Comparison of ENCODE assay signal across 8 cellular contexts in the genomic region with DNA sequence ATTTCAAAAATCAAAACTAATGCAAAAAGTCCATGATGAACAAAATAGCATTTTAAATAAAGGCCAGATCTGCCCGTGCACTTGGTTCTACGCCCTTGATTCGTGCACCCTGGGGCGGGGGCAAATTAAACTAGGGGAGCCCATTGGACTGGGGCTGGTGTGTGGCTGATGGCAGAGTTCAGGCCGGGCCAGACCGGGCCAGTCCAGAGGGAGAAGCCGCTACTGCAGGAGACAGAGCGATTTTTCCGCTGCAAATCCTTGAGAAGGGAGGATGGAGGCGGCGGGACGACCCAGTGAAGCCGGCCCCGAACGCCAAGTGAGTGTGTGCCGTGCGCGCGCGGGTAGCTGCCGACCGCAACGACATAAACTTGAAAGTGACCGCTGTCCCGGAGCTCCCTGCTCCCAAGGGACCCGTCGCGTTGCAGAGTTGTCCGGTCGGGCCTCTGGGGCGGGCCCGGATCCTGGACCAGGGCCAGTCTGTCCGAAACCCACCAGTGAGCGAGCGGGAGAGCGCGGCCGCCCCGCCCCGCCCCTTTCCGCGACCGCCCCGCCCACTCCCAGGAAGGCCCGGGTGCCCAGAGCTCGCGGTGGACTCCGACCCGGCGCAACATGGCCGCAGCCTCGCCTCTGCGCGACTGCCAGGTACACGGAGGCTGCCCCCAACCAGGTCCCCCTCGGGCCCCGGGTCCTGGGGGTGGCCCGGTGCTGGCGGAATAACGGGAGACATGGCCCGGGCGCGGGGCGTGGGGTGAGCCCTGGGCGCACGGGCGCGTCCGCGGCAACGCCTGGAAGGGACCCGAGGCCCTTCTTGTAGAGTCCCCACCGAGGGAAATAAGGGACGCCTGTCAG. TPM values are rescaled to one million over a fixed set of nuclear protein-coding genes. Genes with fewer than 3 reads are reported as not detected.
A peak's percentile ranks its signal among the peaks of the same experiment; 100 is the strongest.
DNase-seq lines count a peak whose midpoint lies in the region; ATAC-seq and TF ChIP-seq lines count a peak whose summit lies in the region.

A gene (plus strand): TSS at position 578 of the 849 bp plus-strand sequence. CDS start 32 bp downstream, at position 610.

- TF ChIP-seq CTCF in Panc1 (IDR thresholded peaks at IDR 0.05), result no peak

- H3K4me1 ChIP-seq in Panc1 (ENCODE audit: control insufficient read depth, insufficient read depth, low read length), result peaks cover 7% of the 10 kb centered on the region
- peaks cover 14% of the 10 kb centered on the region for H3K4me1 ChIP-seq in muscle layer of colon (ENCODE audit: insufficient read depth, low read length)

- in situ Hi-C loops in ACHN (cut with HindIII; ENCODE audit: low pct_ligation_motif_present, low pct_unique_long_range_greater_than_20kb, low sequenced_read_pairs), result no loop called here
- in situ Hi-C loops in Panc1 (cut with HindIII; ENCODE audit: low pct_unique_long_range_greater_than_20kb, low sequenced_read_pairs), result no loop called here

- H3K4me3 ChIP-seq in Panc1 (ENCODE audit: low read depth in 2 of 2, low read length in 2 of 2) (peak within 1 kb of the TSS; percentile 72 to 85), muscle layer of colon (ENCODE audit: low read depth in 1 of 2, low read length in 2 of 2) (peak within 1 kb of the TSS; percentile 86 to 88)

- H3K9me3 ChIP-seq in Panc1 (ENCODE audit: control insufficient read depth, insufficient read depth, low read depth, low read length) (no peaks in the 10 kb centered on the region), muscle layer of colon (ENCODE audit: low read length) (no peaks in the 10 kb centered on the region)

- no TSS peak for BruUV-seq in Panc1 (replicated peaks; lab: Mats Ljungman, UMichigan)

- intact Hi-C loops in Panc1 (cut with micrococcal nuclease; ENCODE audit: unreplicated experiment), result no loop called here
- intact Hi-C loops in activated T-helper 2 cell treated with anti-CD3 and anti-CD28 coated beads, Interferon-gamma antibody, Interleukin-2, Interleukin-4, amounts not matched to agents 10 μg/mL and 5 μg/mL and 100 μg/mL, durations not matched to agents 14 hours and 24 hours and 36 hours (cut with micrococcal nuclease), result no loop called here

- peak; percentile 69 for TF ChIP-seq POLR2A in GM18505 (IDR thresholded peaks at IDR 0.05; ENCODE audit: borderline replicate concordance, extremely low read depth, insufficient read depth, insufficient read length)

- H3K9ac ChIP-seq in muscle layer of colon (ENCODE audit: low read length), result peak within 1 kb of the TSS; percentile 61

- H3K4me1 Mint-ChIP-seq in activated T-helper 2 cell treated with anti-CD3 and anti-CD28 coated beads, Interferon-gamma antibody, Interleukin-2, Interleukin-4, amounts not matched to agents 10 μg/mL and 5 μg/mL and 100 μg/mL, durations not matched to agents 14 hours and 24 hours and 36 hours (ENCODE audit: low read depth), result peaks cover 19% of the 10 kb centered on the region

- peaks cover 21% of the 10 kb centered on the region for H3K9me3 Mint-ChIP-seq in activated T-helper 2 cell treated with anti-CD3 and anti-CD28 coated beads, Interferon-gamma antibody, Interleukin-2, Interleukin-4, amounts not matched to agents 10 μg/mL and 5 μg/mL and 100 μg/mL, durations not matched to agents 14 hours and 24 hours and 36 hours

- POLR2A ChIA-PET in Panc1 (lab: Charles Lee), result no interaction called here

- H3K36me3 ChIP-seq in Panc1 (ENCODE audit: control insufficient read depth, insufficient read depth, low read length), result no peaks in the 10 kb centered on the region
- peaks cover 10% of the 10 kb centered on the region for H3K36me3 ChIP-seq in muscle layer of colon (ENCODE audit: insufficient read depth, low read length)

- H3K27me3 ChIP-seq in Panc1 (ENCODE audit: control insufficient read depth, insufficient read depth, low read length), result no peaks in the 10 kb centered on the region
- no peaks in the 10 kb centered on the region for H3K27me3 ChIP-seq in muscle layer of colon (ENCODE audit: control insufficient read depth in 1 of 2, insufficient read depth in 2 of 2, low read length in 2 of 2)

- H3K27ac Mint-ChIP-seq in activated T-helper 2 cell treated with anti-CD3 and anti-CD28 coated beads, Interferon-gamma antibody, Interleukin-2, Interleukin-4, amounts not matched to agents 10 μg/mL and 5 μg/mL and 100 μg/mL, durations not matched to agents 14 hours and 24 hours and 36 hours, result peak within 1 kb of the TSS; percentile 55

- CTCF ChIA-PET in Panc1 (lab: Charles Lee), result interaction anchor here (0.6 kb wide), 1 partner anchor 676 kb away, joined by 6 read pairs; no protein-coding TSS in a partner anchor

- no peak for ATAC-seq in GM18505 (IDR thresholded peaks at IDR 0.05; ENCODE audit: unreplicated experiment)
- ATAC-seq in HG03432 (IDR thresholded peaks at IDR 0.05; ENCODE audit: unreplicated experiment), result peak; percentile 82
- peak; percentile 98 for ATAC-seq in Panc1

- peak within 1 kb of the TSS; percentile 89 for H3K4me3 Mint-ChIP-seq in activated T-helper 2 cell treated with anti-CD3 and anti-CD28 coated beads, Interferon-gamma antibody, Interleukin-2, Interleukin-4, amounts not matched to agents 10 μg/mL and 5 μg/mL and 100 μg/mL, durations not matched to agents 14 hours and 24 hours and 36 hours (ENCODE audit: low read depth)

- peak; percentile 74 for DNase-seq in ACHN
- DNase-seq in Panc1 (ENCODE audit: low read depth, low spot score), result no peak
- DNase-seq in activated T-helper 2 cell treated with anti-CD3 and anti-CD28 coated beads, Interferon-gamma antibody, Interleukin-2, Interleukin-4, amounts not matched to agents 10 μg/mL and 5 μg/mL and 100 μg/mL, durations not matched to agents 14 hours and 24 hours and 36 hours (ENCODE audit: low spot score), result peak; percentile 50
- DNase-seq in fibroblast of gingiva (ENCODE audit: low read depth), result peak; percentile 83
- DNase-seq in superior temporal gyrus (ENCODE audit: extremely low spot score), result peak; percentile 79

- H3K27me3 Mint-ChIP-seq in activated T-helper 2 cell treated with anti-CD3 and anti-CD28 coated beads, Interferon-gamma antibody, Interleukin-2, Interleukin-4, amounts not matched to agents 10 μg/mL and 5 μg/mL and 100 μg/mL, durations not matched to agents 14 hours and 24 hours and 36 hours (ENCODE audit: low read depth), result peaks cover 31% of the 10 kb centered on the region

- H3K36me3 Mint-ChIP-seq in activated T-helper 2 cell treated with anti-CD3 and anti-CD28 coated beads, Interferon-gamma antibody, Interleukin-2, Interleukin-4, amounts not matched to agents 10 μg/mL and 5 μg/mL and 100 μg/mL, durations not matched to agents 14 hours and 24 hours and 36 hours (ENCODE audit: low read depth), result peaks cover 20% of the 10 kb centered on the region

- H3K27ac ChIP-seq in Panc1 (ENCODE audit: low read length), result peak within 1 kb of the TSS; percentile 75
- H3K27ac ChIP-seq in muscle layer of colon (ENCODE audit: low read depth, low read length), result peak within 1 kb of the TSS; percentile 84

RNA-seq across cellular contexts. Expression of the gene that starts here (rescaled TPM):
- 14.0 TPM for total RNA-seq in Panc1 (2021; ENCODE audit: unreplicated experiment)
- polyA plus RNA-seq in Panc1 (2012; ENCODE audit: insufficient read length), result 28.1 TPM
- total RNA-seq in activated T-helper 2 cell treated with anti-CD3 and anti-CD28 coated beads, Interferon-gamma antibody, Interleukin-2, Interleukin-4, amounts not matched to agents 10 μg/mL and 5 μg/mL and 100 μg/mL, durations not matched to agents 14 hours and 24 hours and 36 hours, result 20.7 and 21.0 TPM in 2 replicates
